Comparison of ENCODE assay signal across 26 cellular contexts in the genomic region with DNA sequence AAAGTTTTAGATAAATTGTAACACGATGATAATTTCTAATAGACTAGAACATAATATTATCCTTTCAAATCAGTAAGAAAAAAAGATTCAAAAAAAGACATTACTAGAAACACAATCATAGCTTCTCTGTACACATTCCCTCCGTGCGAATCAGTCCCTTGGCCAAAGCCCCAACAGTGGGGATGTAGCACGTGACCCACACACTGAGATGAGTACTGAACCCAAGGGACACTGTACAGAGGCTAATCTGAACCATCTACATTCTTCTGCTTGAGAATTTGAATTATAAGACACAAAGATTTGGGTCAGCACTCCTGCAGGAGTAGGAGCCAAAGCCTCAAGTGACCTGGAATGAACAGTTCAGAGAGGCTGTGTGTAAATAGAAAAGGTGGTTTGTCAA.
"Had no signal": no experiment of that assay in that cellular context is flagged by ENCODE, and none has a peak within 500 bp of the region (broad histone marks: within the 10 kb centered on the region; RNA-seq: fewer than 3 reads in every experiment).

No MANE protein-coding gene starts in this region.

- ATAC-seq: activated CD4-positive, alpha-beta T cell treated with anti-CD3 and anti-CD28 coated beads for 36 hours; body of pancreas; left lobe of liver; lower lobe of right lung; naive thymus-derived CD4-positive, alpha-beta T cell; sciatic nerve; stimulated activated naive B cell treated with anti-CD40 and anti-IgM and Interleukin-4, amounts not matched to agents 10 μg/mL and 1 μg/mL and 100 μg/mL, for 72 hours; T-helper 17 cell had no signal

- H3K36me3 ChIP-seq: lower lobe of right lung, neural progenitor cell, thoracic aorta, upper lobe of left lung had no signal

- DNase-seq: activated B cell treated with CpG ODN at 0.5 μM for 24 hours; activated CD4-positive, alpha-beta T cell treated with anti-CD3 and anti-CD28 coated beads for 36 hours; activated CD4-positive, alpha-beta T cell treated with anti-CD3 and anti-CD28 coated beads, Interleukin-2, amount 50 U/mL, for 4 hours; activated naive CD4-positive, alpha-beta T cell treated with Interleukin-2 at 50 U/mL for 16 hours; activated naive CD8-positive, alpha-beta T cell treated with anti-CD3 and anti-CD28 coated beads for 36 hours; activated T-cell treated with anti-CD3 and anti-CD28 coated beads, Interleukin-2, amount 50 U/mL, for 48 hours; amygdala; body of pancreas; caudate nucleus; effector CD8-positive, alpha-beta T cell; erythroblast; kidney; lower lobe of right lung; naive thymus-derived CD4-positive, alpha-beta T cell; posterior cingulate gyrus; stimulated activated CD4-positive, alpha-beta T cell treated with anti-CD3 and anti-CD28 coated beads, Interleukin-2, amount 100 ng/mL, for 48 hours; stimulated activated CD8-positive, alpha-beta memory T cell treated with anti-CD3 and anti-CD28 coated beads, Interleukin-4, amount 100 ng/mL, for 48 hours; stimulated activated naive B cell treated with anti-CD40 and anti-IgM and Interleukin-4, amounts not matched to agents 10 μg/mL and 1 μg/mL and 100 μg/mL, for 72 hours; SW 1271; T-helper 17 cell; upper lobe of left lung had no signal

- H3K4me2 ChIP-seq: neural progenitor cell had no signal

- H3K27me3 ChIP-seq: body of pancreas, neural progenitor cell, upper lobe of left lung had no signal

- H3K4me3 Mint-ChIP-seq: activated B cell treated with CpG ODN at 0.5 μM for 24 hours; activated CD4-positive, alpha-beta T cell treated with anti-CD3 and anti-CD28 coated beads for 36 hours; activated naive CD8-positive, alpha-beta T cell treated with anti-CD3 and anti-CD28 coated beads for 36 hours; dendritic cell treated with granulocyte-macrophage colony-stimulating factor and Interleukin-4, amounts not matched to agents 40 ng/mL and 50 ng/mL, for 4 days; naive thymus-derived CD4-positive, alpha-beta T cell; neural progenitor cell; stimulated activated naive B cell treated with anti-CD40 and anti-IgM and Interleukin-4, amounts not matched to agents 10 μg/mL and 1 μg/mL and 100 μg/mL, for 72 hours; T-helper 17 cell had no signal

- H3K27ac ChIP-seq: body of pancreas, lower lobe of right lung, neural progenitor cell, thoracic aorta, upper lobe of left lung had no signal

- H3K4me1 Mint-ChIP-seq: activated B cell treated with CpG ODN at 0.5 μM for 24 hours; activated CD4-positive, alpha-beta T cell treated with anti-CD3 and anti-CD28 coated beads for 36 hours; activated naive CD8-positive, alpha-beta T cell treated with anti-CD3 and anti-CD28 coated beads for 36 hours; naive thymus-derived CD4-positive, alpha-beta T cell; stimulated activated naive B cell treated with anti-CD40 and anti-IgM and Interleukin-4, amounts not matched to agents 10 μg/mL and 1 μg/mL and 100 μg/mL, for 72 hours; T-helper 17 cell had no signal

- H3K9me3 ChIP-seq: body of pancreas, lower lobe of right lung, thoracic aorta, upper lobe of left lung had no signal

- H3K27me3 Mint-ChIP-seq: activated B cell treated with CpG ODN at 0.5 μM for 24 hours; dendritic cell treated with granulocyte-macrophage colony-stimulating factor and Interleukin-4, amounts not matched to agents 40 ng/mL and 50 ng/mL, for 4 days; stimulated activated naive B cell treated with anti-CD40 and anti-IgM and Interleukin-4, amounts not matched to agents 10 μg/mL and 1 μg/mL and 100 μg/mL, for 72 hours had no signal

- H2AFZ ChIP-seq: neural progenitor cell had no signal

- H3K4me3 ChIP-seq: body of pancreas, lower lobe of right lung, neural progenitor cell, thoracic aorta, upper lobe of left lung had no signal

- H3K27ac Mint-ChIP-seq: activated B cell treated with CpG ODN at 0.5 μM for 24 hours; activated CD4-positive, alpha-beta T cell treated with anti-CD3 and anti-CD28 coated beads for 36 hours; activated naive CD8-positive, alpha-beta T cell treated with anti-CD3 and anti-CD28 coated beads for 36 hours; dendritic cell treated with granulocyte-macrophage colony-stimulating factor and Interleukin-4, amounts not matched to agents 40 ng/mL and 50 ng/mL, for 4 days; naive thymus-derived CD4-positive, alpha-beta T cell; neural progenitor cell; stimulated activated naive B cell treated with anti-CD40 and anti-IgM and Interleukin-4, amounts not matched to agents 10 μg/mL and 1 μg/mL and 100 μg/mL, for 72 hours; T-helper 17 cell had no signal

- H3K9me3 Mint-ChIP-seq: activated B cell treated with CpG ODN at 0.5 μM for 24 hours; activated naive CD8-positive, alpha-beta T cell treated with anti-CD3 and anti-CD28 coated beads for 36 hours; neural progenitor cell had no signal

- H3K36me3 Mint-ChIP-seq: activated naive CD8-positive, alpha-beta T cell treated with anti-CD3 and anti-CD28 coated beads for 36 hours; naive thymus-derived CD4-positive, alpha-beta T cell; neural progenitor cell; stimulated activated naive B cell treated with anti-CD40 and anti-IgM and Interleukin-4, amounts not matched to agents 10 μg/mL and 1 μg/mL and 100 μg/mL, for 72 hours had no signal

- H3K9ac ChIP-seq: neural progenitor cell had no signal

- H3K4me1 ChIP-seq: body of pancreas, lower lobe of right lung, upper lobe of left lung had no signal
